Comparison of ENCODE assay signal across 13 cellular contexts in the genomic region with DNA sequence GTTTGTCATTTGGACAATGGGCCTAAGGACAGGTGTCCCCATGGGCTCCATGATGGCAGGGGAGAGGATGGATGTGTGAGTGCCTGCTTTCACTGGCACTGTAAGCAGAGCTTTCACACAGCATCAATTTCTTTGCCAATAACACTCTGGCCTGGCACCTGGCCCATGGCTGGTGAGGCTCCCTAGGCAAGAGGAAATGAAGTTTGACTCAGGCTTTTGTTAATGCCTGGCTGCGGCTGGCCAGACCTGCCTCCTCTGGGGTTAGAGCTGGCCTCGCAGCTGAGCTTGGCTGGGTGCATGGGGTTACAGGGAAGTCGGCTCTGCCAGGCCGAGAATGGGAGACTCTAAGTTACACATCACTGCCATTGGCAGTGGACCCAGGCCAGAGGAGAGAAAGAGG. TPM values are rescaled to one million over a fixed set of nuclear protein-coding genes. Genes with fewer than 3 reads are reported as not detected.
A peak's percentile ranks its signal among the peaks of the same experiment; 100 is the strongest.
DNase-seq lines count a peak whose midpoint lies in the region; ATAC-seq lines count a peak whose summit lies in the region.
"Had no signal": no experiment of that assay in that cellular context is flagged by ENCODE, and none has a peak within 500 bp of the region (broad histone marks: within the 10 kb centered on the region; RNA-seq: fewer than 3 reads in every experiment).

No MANE protein-coding gene starts in this region.

- POLR2A ChIA-PET in CD8-positive, alpha-beta memory T cell (lab: Charles Lee): no interaction called here

- CTCF ChIA-PET in CD8-positive, alpha-beta memory T cell (lab: Charles Lee): no interaction called here

- H3K4me3 ChIP-seq in CD8-positive, alpha-beta memory T cell (ENCODE audit: low read length): no peak overlapping the region
- H3K4me3 ChIP-seq: vagina had no signal

- H3K27me3 Mint-ChIP-seq in CD8-positive, alpha-beta memory T cell: peaks cover 5 to 31% of the 10 kb centered on the region in 2 donors

- H3K4me1 Mint-ChIP-seq in CD8-positive, alpha-beta memory T cell: no peaks in the 10 kb centered on the region

- H3K4me1 ChIP-seq in CD8-positive, alpha-beta memory T cell (ENCODE audit: insufficient read depth, low read length): no peaks in the 10 kb centered on the region
- H3K4me1 ChIP-seq: vagina had no signal

- H3K9me3 ChIP-seq in CD8-positive, alpha-beta memory T cell (ENCODE audit: low read length): no peaks in the 10 kb centered on the region
- H3K9me3 ChIP-seq: vagina had no signal

- no peak overlapping the region for H3K27ac ChIP-seq in CD8-positive, alpha-beta memory T cell (ENCODE audit: low read depth, low read length)
- H3K27ac ChIP-seq: vagina had no signal

- intact Hi-C loops in left ventricle myocardium superior (cut with micrococcal nuclease): no loop called here
- intact Hi-C loops in Right ventricle myocardium inferior (cut with DNase I): no loop called here

- peaks cover 0 to 3% (median 2%) of the 10 kb centered on the region in 5 donors for H3K9me3 Mint-ChIP-seq in CD8-positive, alpha-beta memory T cell

- H3K36me3 Mint-ChIP-seq in CD8-positive, alpha-beta memory T cell: no peaks in the 10 kb centered on the region

- H3K4me3 Mint-ChIP-seq in CD8-positive, alpha-beta memory T cell: no peak overlapping the region

- H3K36me3 ChIP-seq in CD8-positive, alpha-beta memory T cell (ENCODE audit: insufficient read depth, low read length): no peaks in the 10 kb centered on the region
- H3K36me3 ChIP-seq: vagina had no signal

- DNase-seq in left ventricle myocardium superior: peak; percentile 30
- no peak for DNase-seq in Right ventricle myocardium inferior (ENCODE audit: missing footprints)
- peak; percentile 87 for DNase-seq in NCI-H69 (lab: John Stamatoyannopoulos, UW)
- peak; percentile 42 for DNase-seq in inferior parietal cortex (ENCODE audit: extremely low spot score)
- DNase-seq in dermis blood vessel endothelial cell: no peak
- DNase-seq in CD8-positive, alpha-beta memory T cell: no peak
- DNase-seq: NCI-H82; stimulated activated naive CD4-positive, alpha-beta T cell had no signal

- no peak overlapping the region for H3K27ac Mint-ChIP-seq in CD8-positive, alpha-beta memory T cell

- peaks cover 4% of the 10 kb centered on the region for H3K27me3 ChIP-seq in CD8-positive, alpha-beta memory T cell (ENCODE audit: insufficient read depth, low read length, poor library complexity, severe bottlenecking)
- H3K27me3 ChIP-seq: vagina had no signal

- ATAC-seq in left ventricle myocardium superior: no peak
- no peak for ATAC-seq in Right ventricle myocardium inferior
- no peak for ATAC-seq in HG03108 (IDR thresholded peaks at IDR 0.05; ENCODE audit: unreplicated experiment)
- ATAC-seq in GM19463 (IDR thresholded peaks at IDR 0.05; ENCODE audit: unreplicated experiment): no peak

RNA-seq across cellular contexts. Expression of a gene that starts 29.9 kb away (rescaled TPM):
- 0.37 TPM for total RNA-seq in left ventricle myocardium superior
- 0.08 TPM for total RNA-seq in Right ventricle myocardium inferior
- total RNA-seq in dermis blood vessel endothelial cell: not detected in 2 replicates
- total RNA-seq in CD8-positive, alpha-beta memory T cell: not detected
- polyA plus RNA-seq in CD8-positive, alpha-beta memory T cell: not detected
- total RNA-seq: dermis microvascular lymphatic vessel endothelial cell, SK-MEL-5 had no signal

Comparison
In these comparisons a context has a peak if more than half of its experiments do, and no peak if none do; other contexts are left out.
1. DNase-seq: peak in left ventricle myocardium superior (single experiment), NCI-H69 (single experiment) and inferior parietal cortex (single experiment); none in Right ventricle myocardium inferior (single experiment), dermis blood vessel endothelial cell (single experiment) and CD8-positive, alpha-beta memory T cell (0 of 5).